Comparison of ENCODE assay signal across 20 cellular contexts in the genomic region with DNA sequence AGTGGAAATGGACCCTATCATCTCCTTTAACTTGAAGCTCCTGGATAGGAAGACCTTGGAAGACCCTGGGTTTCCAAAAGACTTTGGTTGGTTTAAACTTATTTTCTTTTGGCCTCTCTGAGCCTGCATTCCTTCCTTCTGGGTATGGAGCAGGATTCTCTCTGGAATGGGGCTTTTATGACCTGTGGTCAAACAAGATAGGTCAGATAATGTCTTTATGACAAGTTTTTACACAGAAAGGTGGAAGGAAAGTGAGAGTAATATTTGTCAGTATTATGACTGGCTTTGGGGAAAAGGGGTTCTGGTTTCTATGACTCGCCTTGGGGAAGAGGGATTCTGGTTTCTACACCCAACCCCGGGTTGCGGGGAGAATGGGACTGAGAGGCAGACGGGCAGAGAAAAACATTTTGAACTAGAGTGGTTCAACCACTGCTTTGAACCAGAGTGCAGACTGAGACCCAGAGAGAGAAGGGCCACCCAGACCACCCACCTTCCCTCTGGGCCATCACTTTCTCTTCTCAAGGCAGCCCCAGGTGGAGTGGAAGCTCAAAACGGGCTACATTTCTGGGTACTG. TPM values are rescaled to one million over a fixed set of nuclear protein-coding genes. Genes with fewer than 3 reads are reported as not detected.
DNase-seq lines count a peak whose midpoint lies in the region; ATAC-seq and TF ChIP-seq lines count a peak whose summit lies in the region.
"Had no signal": no experiment of that assay in that cellular context is flagged by ENCODE, and none has a peak within 500 bp of the region (broad histone marks: within the 10 kb centered on the region; RNA-seq: fewer than 3 reads in every experiment).

No MANE protein-coding gene starts in this region.

- H2AFZ ChIP-seq in PC-3 (ENCODE audit: low read length), result no peak overlapping the region
- H2AFZ ChIP-seq: GM23338 had no signal

- CTCF ChIA-PET in PC-3 (lab: Charles Lee), result no interaction called here

- H3K36me3 Mint-ChIP-seq in activated T-cell treated with anti-CD3 and anti-CD28 coated beads, Interleukin-2, amount 50 U/mL, for 4 hours (ENCODE audit: insufficient read depth), result no peaks in the 10 kb centered on the region
- H3K36me3 Mint-ChIP-seq: CD8-positive, alpha-beta T cell had no signal

- H3K9me3 ChIP-seq in PC-3 (ENCODE audit: low read length), result no peaks in the 10 kb centered on the region
- H3K9me3 ChIP-seq: BLaER1 had no signal

- peaks cover 3% of the 10 kb centered on the region for H3K27me3 Mint-ChIP-seq in activated T-cell treated with anti-CD3 and anti-CD28 coated beads, Interleukin-2, amount 50 U/mL, for 4 hours (ENCODE audit: low read depth)
- H3K27me3 Mint-ChIP-seq in stimulated activated naive CD8-positive, alpha-beta T cell treated with anti-CD3 and anti-CD28 coated beads, Interleukin-15, amount 100 ng/mL, for 72 hours, result peaks cover 6% of the 10 kb centered on the region

- no peak for TF ChIP-seq CTCF in PC-3 (conservative IDR thresholded peaks at IDR 0.05; ENCODE audit: low read depth, low read length)

- no peaks in the 10 kb centered on the region for H3K36me3 ChIP-seq in PC-3 (ENCODE audit: low read depth, low read length)
- H3K36me3 ChIP-seq: BLaER1 had no signal

- no peaks in the 10 kb centered on the region for H3K9me2 ChIP-seq in PC-3 (replicated peaks; ENCODE audit: low read length)

- peaks cover 4% of the 10 kb centered on the region; the same call in 1 of the 2 replicates for H3K27me3 ChIP-seq in PC-3 (ENCODE audit: low read length)
- H3K27me3 ChIP-seq: BLaER1 had no signal

- intact Hi-C loops in PC-3 (cut with micrococcal nuclease), result no loop called here

- H3K4me1 ChIP-seq in PC-3 (ENCODE audit: insufficient read depth, low read length), result peaks cover 8% of the 10 kb centered on the region; the same call in 1 of the 2 replicates
- H3K4me1 ChIP-seq: BLaER1 had no signal

- no peaks in the 10 kb centered on the region for H3F3A ChIP-seq in PC-3 (ENCODE audit: low read length, unreplicated experiment)

- no peaks in the 10 kb centered on the region for H4K20me1 ChIP-seq in PC-3 (ENCODE audit: low read length)
- H4K20me1 ChIP-seq: BLaER1 had no signal

- no peak overlapping the region for H3K9ac ChIP-seq in PC-3 (ENCODE audit: low read length)
- H3K9ac ChIP-seq: BLaER1 had no signal

- no TSS peak for BruUV-seq in PC-3 (replicated peaks; lab: Mats Ljungman, UMichigan)

- no peaks in the 10 kb centered on the region for H3K9me3 Mint-ChIP-seq in activated T-cell treated with anti-CD3 and anti-CD28 coated beads, Interleukin-2, amount 50 U/mL, for 4 hours
- no peaks in the 10 kb centered on the region for H3K9me3 Mint-ChIP-seq in stimulated activated naive CD8-positive, alpha-beta T cell treated with anti-CD3 and anti-CD28 coated beads, Interleukin-15, amount 100 ng/mL, for 72 hours
- H3K9me3 Mint-ChIP-seq: CD8-positive, alpha-beta T cell had no signal

- H3K4me3 ChIP-seq in PC-3 (ENCODE audit: low read length), result no peak overlapping the region
- H3K4me3 ChIP-seq: BLaER1, GM23338, K562 had no signal

- peak; percentile 21 to 22 for DNase-seq in activated T-cell treated with anti-CD3 and anti-CD28 coated beads, Interleukin-2, amount 50 U/mL, for 48 hours
- no peak for DNase-seq in activated T-cell treated with anti-CD3 and anti-CD28 coated beads, Interleukin-2, amount 50 U/mL, for 4 hours
- DNase-seq in PC-3, result peak; percentile 35
- peak; percentile 57 for DNase-seq in islet precursor cell
- DNase-seq in stimulated activated naive CD8-positive, alpha-beta T cell treated with anti-CD3 and anti-CD28 coated beads, Interleukin-15, amount 100 ng/mL, for 72 hours, result peak in 1 of 2 donors; percentile 29
- no peak for DNase-seq in HCEC 1CT
- DNase-seq in iPS-NIHi7 (ENCODE audit: extremely low spot score), result no peak
- DNase-seq: CD8-positive, alpha-beta T cell; EL; NCI-H1436; NCI-H1930; NCI-H2171; NCI-H69 had no signal

- H3K4me2 ChIP-seq in PC-3 (ENCODE audit: low read length), result 0 out of 2 replicates have a peak overlapping the region, but pooled peaks have one; percentile 17
- H3K4me2 ChIP-seq: BLaER1, GM23338 had no signal

- peak overlapping the region; percentile 37 to 47 for H3K27ac Mint-ChIP-seq in stimulated activated naive CD8-positive, alpha-beta T cell treated with anti-CD3 and anti-CD28 coated beads, Interleukin-15, amount 100 ng/mL, for 72 hours
- H3K27ac Mint-ChIP-seq: CD8-positive, alpha-beta T cell; GM23338 had no signal

- peak overlapping the region; percentile 23; the same call in 1 of the 2 replicates for H3K27ac ChIP-seq in PC-3 (ENCODE audit: low read length)
- H3K27ac ChIP-seq: BLaER1 had no signal

- POLR2A ChIA-PET in PC-3 (lab: Charles Lee; ENCODE audit: unreplicated experiment), result no interaction called here

- peaks cover 5% of the 10 kb centered on the region for H3K4me1 Mint-ChIP-seq in activated T-cell treated with anti-CD3 and anti-CD28 coated beads, Interleukin-2, amount 50 U/mL, for 4 hours (ENCODE audit: low read depth)
- H3K4me1 Mint-ChIP-seq in stimulated activated naive CD8-positive, alpha-beta T cell treated with anti-CD3 and anti-CD28 coated beads, Interleukin-15, amount 100 ng/mL, for 72 hours, result peaks cover 31% of the 10 kb centered on the region

- no peak for ATAC-seq in activated T-cell treated with anti-CD3 and anti-CD28 coated beads, Interleukin-2, amount 50 U/mL, for 4 hours
- ATAC-seq in PC-3 (no peak), HG02759 (IDR thresholded peaks at IDR 0.05; ENCODE audit: unreplicated experiment) (no peak)
- ATAC-seq in stimulated activated naive CD8-positive, alpha-beta T cell treated with anti-CD3 and anti-CD28 coated beads, Interleukin-15, amount 100 ng/mL, for 72 hours, result peak; percentile 67
- ATAC-seq: CD8-positive, alpha-beta T cell; GM23338; K562; Right ventricle myocardium inferior had no signal

- H3K4me3 Mint-ChIP-seq in activated T-cell treated with anti-CD3 and anti-CD28 coated beads, Interleukin-2, amount 50 U/mL, for 4 hours, result no peak overlapping the region
- H3K4me3 Mint-ChIP-seq in stimulated activated naive CD8-positive, alpha-beta T cell treated with anti-CD3 and anti-CD28 coated beads, Interleukin-15, amount 100 ng/mL, for 72 hours, result no peak overlapping the region
- H3K4me3 Mint-ChIP-seq: CD8-positive, alpha-beta T cell; GM23338 had no signal

- H3K79me2 ChIP-seq in PC-3 (ENCODE audit: low read length), result no peaks in the 10 kb centered on the region

RNA-seq across cellular contexts. Expression of gene KCNK5, which starts 37.6 kb away (rescaled TPM):
- total RNA-seq in activated T-cell treated with anti-CD3 and anti-CD28 coated beads, Interleukin-2, amount 50 U/mL, for 4 hours, result 10 to 100 TPM; 21.3 to 22.9 (median 22.2) TPM
- total RNA-seq in PC-3 (2014; rRNA removed), result 3.2 and 3.5 TPM in 2 replicates
- total RNA-seq: A673 had no signal

RNA-seq across cellular contexts. Expression of gene KCNK17, which starts 47.4 kb away (rescaled TPM):
- not detected for total RNA-seq in activated T-cell treated with anti-CD3 and anti-CD28 coated beads, Interleukin-2, amount 50 U/mL, for 4 hours
- total RNA-seq in PC-3 (2014; rRNA removed), result not detected in 2 replicates
- total RNA-seq: A673; CD8-positive, alpha-beta T cell; K562; Right ventricle myocardium inferior; SK-MEL-5 had no signal

RNA-seq across cellular contexts. Expression of gene KCNK16, which starts 55.6 kb away (rescaled TPM):
- not detected for total RNA-seq in activated T-cell treated with anti-CD3 and anti-CD28 coated beads, Interleukin-2, amount 50 U/mL, for 4 hours
- total RNA-seq in PC-3 (2014; rRNA removed), result not detected in 2 replicates
- total RNA-seq: A673; CD8-positive, alpha-beta T cell; GM23338; K562; Right ventricle myocardium inferior; SK-MEL-5 had no signal

Comparison
In these comparisons a context has a peak if more than half of its experiments do, and no peak if none do; other contexts are left out.
1. DNase-seq: peak in activated T-cell treated with anti-CD3 and anti-CD28 coated beads, Interleukin-2, amount 50 U/mL, for 48 hours (2 of 2), PC-3 (single experiment) and islet precursor cell (single experiment); none in activated T-cell treated with anti-CD3 and anti-CD28 coated beads, Interleukin-2, amount 50 U/mL, for 4 hours (single experiment), HCEC 1CT (single experiment) and iPS-NIHi7 (single experiment).